Comparison of ENCODE assay signal across 20 cellular contexts in genomic region chr7:24975172-24975571, GRCh38.
"Had no signal": no experiment of that assay in that cellular context is flagged by ENCODE, and none has a peak within 500 bp of the region (broad histone marks: within the 10 kb centered on the region; RNA-seq: fewer than 3 reads in every experiment).

No MANE protein-coding gene starts in this region.

- H3K27me3 ChIP-seq: right atrium auricular region, tibial nerve had no signal

- H3K9me3 ChIP-seq: left lung, right atrium auricular region, tibial nerve had no signal

- H3K27ac ChIP-seq: left lung, right atrium auricular region, tibial nerve had no signal

- H3K27me3 Mint-ChIP-seq: activated B cell treated with CpG ODN at 0.5 μM for 24 hours; activated CD8-positive, alpha-beta T cell treated with anti-CD3 and anti-CD28 coated beads for 36 hours; stimulated activated naive CD8-positive, alpha-beta T cell treated with anti-CD3 and anti-CD28 coated beads, Interleukin-15, Interleukin-2, amounts not matched to agents 100 ng/mL and 50 ng/mL, for 24 hours had no signal

- H3K27ac Mint-ChIP-seq: activated B cell treated with CpG ODN at 0.5 μM for 24 hours; activated CD8-positive, alpha-beta T cell treated with anti-CD3 and anti-CD28 coated beads for 36 hours; activated naive CD4-positive, alpha-beta T cell treated with anti-CD3 and anti-CD28 coated beads for 36 hours; nephron progenitor cell; progenitor cell of endocrine pancreas; stimulated activated naive CD8-positive, alpha-beta T cell treated with anti-CD3 and anti-CD28 coated beads, Interleukin-15, Interleukin-2, amounts not matched to agents 100 ng/mL and 50 ng/mL, for 24 hours had no signal

- H3K4me3 ChIP-seq: left lung, right atrium auricular region, tibial nerve had no signal

- H3K4me3 Mint-ChIP-seq: activated B cell treated with CpG ODN at 0.5 μM for 24 hours; activated CD8-positive, alpha-beta T cell treated with anti-CD3 and anti-CD28 coated beads for 36 hours; activated naive CD4-positive, alpha-beta T cell treated with anti-CD3 and anti-CD28 coated beads for 36 hours; nephron progenitor cell; stimulated activated naive CD8-positive, alpha-beta T cell treated with anti-CD3 and anti-CD28 coated beads, Interleukin-15, Interleukin-2, amounts not matched to agents 100 ng/mL and 50 ng/mL, for 24 hours had no signal

- FAIRE-seq: colon, frontal cortex, urothelium cell line had no signal

- H3K36me3 Mint-ChIP-seq: brain had no signal

- H3K36me3 ChIP-seq: left lung, right atrium auricular region, tibial nerve had no signal

- H3K9me3 Mint-ChIP-seq: activated B cell treated with CpG ODN at 0.5 μM for 24 hours; activated CD8-positive, alpha-beta T cell treated with anti-CD3 and anti-CD28 coated beads for 36 hours; activated naive CD4-positive, alpha-beta T cell treated with anti-CD3 and anti-CD28 coated beads for 36 hours; nephron progenitor cell; stimulated activated naive CD8-positive, alpha-beta T cell treated with anti-CD3 and anti-CD28 coated beads, Interleukin-15, Interleukin-2, amounts not matched to agents 100 ng/mL and 50 ng/mL, for 24 hours had no signal

- ATAC-seq: activated CD8-positive, alpha-beta T cell treated with anti-CD3 and anti-CD28 coated beads for 36 hours; left lung had no signal

- DNase-seq: activated B cell treated with CpG ODN at 0.5 μM for 24 hours; activated CD4-positive, alpha-beta T cell treated with anti-CD3 and anti-CD28 coated beads for 4 hours; activated CD8-positive, alpha-beta T cell treated with anti-CD3 and anti-CD28 coated beads for 36 hours; activated naive CD4-positive, alpha-beta T cell treated with anti-CD3 and anti-CD28 coated beads for 36 hours; activated T-cell treated with anti-CD3 and anti-CD28 coated beads, Interleukin-2, amount 50 U/mL, for 1 hour; central memory CD4-positive, alpha-beta T cell; erythroblast; head of caudate nucleus; left lung; nephron progenitor cell; stimulated activated CD4-positive, alpha-beta T cell treated with anti-CD3 and anti-CD28 coated beads, Interleukin-2, amount 100 ng/mL, for 24 hours; T-helper 9 cell had no signal
